Comparison of ENCODE assay signal across 24 cellular contexts in genomic region chr1:83715550-83715949, GRCh38.
"Had no signal": no experiment of that assay in that cellular context is flagged by ENCODE, and none has a peak within 500 bp of the region (broad histone marks: within the 10 kb centered on the region; RNA-seq: fewer than 3 reads in every experiment).

No MANE protein-coding gene starts in this region.

- H3K4me3 ChIP-seq: coronary artery, dorsolateral prefrontal cortex, esophagus muscularis mucosa, gastroesophageal sphincter, heart left ventricle, hepatocyte, lower lobe of right lung, mucosa of descending colon had no signal

- H3K4me2 ChIP-seq: hepatocyte had no signal

- H3K79me2 ChIP-seq: hepatocyte had no signal

- H3K36me3 ChIP-seq: esophagus muscularis mucosa, gastroesophageal sphincter, heart left ventricle, lower lobe of right lung had no signal

- H3K27me3 ChIP-seq: dorsolateral prefrontal cortex, esophagus muscularis mucosa, foreskin keratinocyte, gastroesophageal sphincter, heart left ventricle, hepatocyte had no signal

- H3K4me1 ChIP-seq: esophagus muscularis mucosa, foreskin keratinocyte, gastroesophageal sphincter, lower lobe of right lung had no signal

- H2AFZ ChIP-seq: hepatocyte had no signal

- FAIRE-seq: colon, endothelial cell of umbilical vein, frontal cortex, kidney had no signal

- ATAC-seq: foreskin keratinocyte, gastroesophageal sphincter, heart left ventricle, left colon, left lobe of liver, left ventricle myocardium superior, lower lobe of right lung, mucosa of descending colon had no signal

- H3K27ac ChIP-seq: coronary artery, dorsolateral prefrontal cortex, esophagus muscularis mucosa, foreskin keratinocyte, gastroesophageal sphincter, heart left ventricle, hepatocyte, lower lobe of right lung had no signal

- DNase-seq: dermis blood vessel endothelial cell; dorsolateral prefrontal cortex; effector CD4-positive, alpha-beta T cell; effector memory CD4-positive, alpha-beta T cell; foreskin keratinocyte; heart left ventricle; hypothalamus; immature natural killer cell; islet precursor cell; kidney; kidney glomerular epithelial cell; left colon; left ventricle myocardium superior; lower lobe of right lung; mesenchymal stem cell; mucosa of descending colon had no signal

- H3K9me3 ChIP-seq: esophagus muscularis mucosa, gastroesophageal sphincter, heart left ventricle, lower lobe of right lung, mucosa of descending colon had no signal
